8 cellular contexts compared by ENCODE assay signal in the genomic region with DNA sequence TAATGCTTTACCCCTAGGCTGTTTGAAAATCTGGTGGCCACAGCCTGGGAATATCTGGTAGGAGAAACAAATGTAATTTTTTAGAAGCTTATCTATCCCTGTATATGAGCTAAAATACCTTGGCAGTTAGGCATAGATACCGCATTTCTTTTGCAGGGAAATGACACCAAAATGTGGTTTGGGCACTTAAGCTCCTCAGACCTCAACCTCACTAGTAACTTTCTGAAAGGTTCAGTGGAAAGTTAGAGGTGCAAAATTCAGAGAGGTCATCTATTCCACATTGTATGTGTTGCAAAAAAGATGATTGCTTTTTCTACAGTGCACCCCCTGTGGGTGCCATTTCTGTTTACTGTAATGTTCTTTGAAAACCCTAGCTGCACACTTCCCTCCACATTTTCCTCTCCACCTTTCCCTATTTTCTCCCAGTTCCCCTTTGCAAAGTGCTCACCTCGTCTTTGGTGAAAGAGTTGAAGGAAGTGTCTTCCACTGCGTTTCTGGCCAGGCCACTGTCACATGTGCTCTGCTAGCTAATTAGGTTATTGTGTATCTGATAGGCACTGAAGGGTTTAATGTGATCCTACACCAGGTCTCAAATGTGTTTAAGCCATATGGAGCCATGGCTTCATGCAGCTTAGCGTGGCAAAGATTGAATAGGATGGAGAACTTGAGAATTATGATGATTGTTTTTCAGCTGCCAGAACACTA. TPM values are rescaled to one million over a fixed set of nuclear protein-coding genes. Genes with fewer than 3 reads are reported as not detected.
A peak's percentile ranks its signal among the peaks of the same experiment; 100 is the strongest.
DNase-seq lines count a peak whose midpoint lies in the region; ATAC-seq and TF ChIP-seq lines count a peak whose summit lies in the region.

No MANE protein-coding gene starts in this region.

- H3K27ac ChIP-seq in RWPE2 (ENCODE audit: poor library complexity, severe bottlenecking), result peak overlapping the region; percentile 65
- H3K27ac ChIP-seq in endodermal cell (ENCODE audit: low read depth, low read length), result no peak overlapping the region
- H3K27ac ChIP-seq in trophoblast cell (ENCODE audit: low read depth, low read length), result no peak overlapping the region

- H3K9ac ChIP-seq in endodermal cell (ENCODE audit: extremely low read depth, low read length, poor library complexity, severe bottlenecking) (peak overlapping the region; percentile 94), trophoblast cell (ENCODE audit: low read length) (no peak overlapping the region)

- peaks cover 6% of the 10 kb centered on the region for H3K27me3 Mint-ChIP-seq in activated naive CD4-positive, alpha-beta T cell treated with anti-CD3 and anti-CD28 coated beads, Interleukin-2, amount 10 ng/mL, durations not matched to agents 7 days and 5 days
- no peaks in the 10 kb centered on the region for H3K27me3 Mint-ChIP-seq in endodermal cell (ENCODE audit: insufficient read depth)

- no peak overlapping the region for H4K91ac ChIP-seq in trophoblast cell (ENCODE audit: low read depth, low read length)

- H3K4me2 ChIP-seq in trophoblast cell (ENCODE audit: low read length), result peak overlapping the region; percentile 94

- no peak overlapping the region for H3K14ac ChIP-seq in trophoblast cell (ENCODE audit: low read length)

- no peak overlapping the region for H4K12ac ChIP-seq in trophoblast cell (ENCODE audit: low read depth, low read length)

- no peak overlapping the region for H4K8ac ChIP-seq in trophoblast cell (ENCODE audit: low read depth, low read length)

- 33 to 57% methylated on average over 1 to 4 of the region's 4 CpGs for WGBS in endodermal cell (ENCODE audit: insufficient coverage in 1 of 2, insufficient read length in 1 of 2), 2 experiments
- no CpG with 5 or more reads among the region's 4 CpGs for WGBS in trophoblast cell (ENCODE audit: extremely low coverage, insufficient coverage, insufficient read length)

- H3K18ac ChIP-seq in trophoblast cell (ENCODE audit: low read length), result no peak overlapping the region

- H3K36me3 Mint-ChIP-seq in activated naive CD4-positive, alpha-beta T cell treated with anti-CD3 and anti-CD28 coated beads, Interleukin-2, amount 10 ng/mL, durations not matched to agents 7 days and 5 days, result peaks cover 40% of the 10 kb centered on the region
- H3K36me3 Mint-ChIP-seq in endodermal cell (ENCODE audit: low read depth), result peaks cover 34% of the 10 kb centered on the region

- H3K79me1 ChIP-seq in trophoblast cell (ENCODE audit: low read length), result peaks cover 4% of the 10 kb centered on the region

- no peak overlapping the region for H2BK12ac ChIP-seq in trophoblast cell (ENCODE audit: low read length)

- peak overlapping the region; percentile 85 for H3K4me3 Mint-ChIP-seq in activated naive CD4-positive, alpha-beta T cell treated with anti-CD3 and anti-CD28 coated beads, Interleukin-2, amount 10 ng/mL, durations not matched to agents 7 days and 5 days
- peak overlapping the region; percentile 92 for H3K4me3 Mint-ChIP-seq in endodermal cell

- H3K23ac ChIP-seq in trophoblast cell (ENCODE audit: low read length), result no peak overlapping the region

- H3K79me2 ChIP-seq in trophoblast cell (ENCODE audit: control insufficient read depth, insufficient read depth, low read length, poor library complexity), result peaks cover 3% of the 10 kb centered on the region

- H3K4me1 Mint-ChIP-seq in activated naive CD4-positive, alpha-beta T cell treated with anti-CD3 and anti-CD28 coated beads, Interleukin-2, amount 10 ng/mL, durations not matched to agents 7 days and 5 days, result peaks cover 61% of the 10 kb centered on the region
- peaks cover 44% of the 10 kb centered on the region for H3K4me1 Mint-ChIP-seq in endodermal cell

- peaks cover 2% of the 10 kb centered on the region for H3K9me3 Mint-ChIP-seq in activated naive CD4-positive, alpha-beta T cell treated with anti-CD3 and anti-CD28 coated beads, Interleukin-2, amount 10 ng/mL, durations not matched to agents 7 days and 5 days
- H3K9me3 Mint-ChIP-seq in endodermal cell, result peaks cover 2% of the 10 kb centered on the region

- peak overlapping the region; percentile 94 for H3K27ac Mint-ChIP-seq in activated naive CD4-positive, alpha-beta T cell treated with anti-CD3 and anti-CD28 coated beads, Interleukin-2, amount 10 ng/mL, durations not matched to agents 7 days and 5 days
- peak overlapping the region; percentile 94 for H3K27ac Mint-ChIP-seq in endodermal cell

- H3K9me3 ChIP-seq in RWPE2 (ENCODE audit: severe bottlenecking), result no peaks in the 10 kb centered on the region
- H3K9me3 ChIP-seq in endodermal cell (ENCODE audit: control insufficient read depth, low read length), result no peaks in the 10 kb centered on the region
- H3K9me3 ChIP-seq in trophoblast cell (ENCODE audit: insufficient read depth, low read depth, low read length), result no peaks in the 10 kb centered on the region

- H3K4me3 ChIP-seq in RWPE2 (ENCODE audit: severe bottlenecking), result peak overlapping the region; percentile 66
- peak overlapping the region; percentile 100 for H3K4me3 ChIP-seq in endodermal cell (ENCODE audit: low read length)
- no peak overlapping the region for H3K4me3 ChIP-seq in trophoblast cell (ENCODE audit: low read depth, low read length)

- ATAC-seq in RWPE2 (ENCODE audit: low read depth) (no peak), GM19023 (IDR thresholded peaks at IDR 0.05; ENCODE audit: unreplicated experiment) (no peak)

- H2AFZ ChIP-seq in trophoblast cell (ENCODE audit: insufficient read depth, low read length, poor library complexity), result no peak overlapping the region

- H3K27me3 ChIP-seq in RWPE2 (ENCODE audit: insufficient read depth, poor library complexity, severe bottlenecking), result no peaks in the 10 kb centered on the region
- H3K27me3 ChIP-seq in endodermal cell (ENCODE audit: control insufficient read depth, insufficient read depth, low read length, poor library complexity, severe bottlenecking), result no peaks in the 10 kb centered on the region
- H3K27me3 ChIP-seq in trophoblast cell (ENCODE audit: insufficient read depth, low read length), result no peaks in the 10 kb centered on the region

- no peak overlapping the region for H2AK5ac ChIP-seq in trophoblast cell (ENCODE audit: low read length)

- no peak for DNase-seq in activated naive CD4-positive, alpha-beta T cell treated with anti-CD3 and anti-CD28 coated beads, Interleukin-2, amount 10 ng/mL, durations not matched to agents 7 days and 5 days
- no peak for DNase-seq in activated naive CD4-positive, alpha-beta T cell treated with Interleukin-2 at 50 U/mL for 16 hours
- no peak for DNase-seq in RWPE2 (ENCODE audit: low spot score)
- no peak for DNase-seq in endodermal cell
- DNase-seq in trophoblast cell, result peak in 1 of 2 donors; percentile 22
- DNase-seq in effector CD8-positive, alpha-beta T cell (lab: John Stamatoyannopoulos, UW), result no peak
- DNase-seq in GM13976 (ENCODE audit: low spot score), result no peak

- TF ChIP-seq CTCF in RWPE2 (IDR thresholded peaks at IDR 0.05; ENCODE audit: poor library complexity, severe bottlenecking), result no peak
- TF ChIP-seq CTCF in endodermal cell (conservative IDR thresholded peaks at IDR 0.05), result no peak
- no peak for TF ChIP-seq CTCF in GM13976 (IDR thresholded peaks at IDR 0.05; ENCODE audit: borderline replicate concordance, control extremely low read depth, extremely low read depth, insufficient read depth, missing control alignments)

- CTCF ChIA-PET in activated naive CD4-positive, alpha-beta T cell treated with anti-CD3 and anti-CD28 coated beads, Interleukin-2, amount 10 ng/mL, durations not matched to agents 7 days and 5 days (lab: Charles Lee), result interaction anchor here (0.6 to 2.5 kb wide), 9 partner anchors 12 to 683 kb away, joined by 3 to 15 read pairs (median 5); no protein-coding TSS in a partner anchor

- no peak overlapping the region for H2BK5ac ChIP-seq in trophoblast cell (ENCODE audit: low read depth, low read length, poor library complexity)

- H3K4me1 ChIP-seq in RWPE2 (ENCODE audit: insufficient read depth, poor library complexity, severe bottlenecking), result peaks cover 10% of the 10 kb centered on the region
- H3K4me1 ChIP-seq in endodermal cell (ENCODE audit: control insufficient read depth, insufficient read depth, low read length), result peaks cover 17% of the 10 kb centered on the region
- peaks cover 2 to 4% of the 10 kb centered on the region in 2 experiments for H3K4me1 ChIP-seq in trophoblast cell (ENCODE audit: control insufficient read depth in 1 of 2, insufficient read depth in 2 of 2, low read length in 2 of 2)

- no peak overlapping the region for H2BK120ac ChIP-seq in trophoblast cell (ENCODE audit: insufficient read depth, low read length, poor library complexity)

- in situ Hi-C loops in GM13976 (cut with MboI; ENCODE audit: low sequenced_read_pairs, unreplicated experiment), result no loop called here

- H3K36me3 ChIP-seq in RWPE2 (ENCODE audit: low read depth), result peaks cover 13% of the 10 kb centered on the region; the same call in 1 of the 2 replicates
- peaks cover 48% of the 10 kb centered on the region for H3K36me3 ChIP-seq in endodermal cell (ENCODE audit: control insufficient read depth, insufficient read depth, low read length)
- no peaks in the 10 kb centered on the region for H3K36me3 ChIP-seq in trophoblast cell (ENCODE audit: control insufficient read depth in 1 of 2, insufficient read depth in 2 of 2, low read length in 2 of 2)

- peak overlapping the region; percentile 46 for H3K4ac ChIP-seq in trophoblast cell (ENCODE audit: low read depth, low read length)

RNA-seq across cellular contexts. Expression of a gene that starts 1.3 kb away (rescaled TPM):
- 100 to 1,000 TPM; 149 to 161 TPM for total RNA-seq in endodermal cell
- 63.0 TPM for polyA plus RNA-seq in endodermal cell (2013, experiment 1 of 2)
- polyA plus RNA-seq in endodermal cell (2013, experiment 2 of 2), result 66.3 TPM
- polyA plus RNA-seq in trophoblast cell (2013), result 16.8 and 16.9 TPM in 2 replicates
